In the genomic region with DNA sequence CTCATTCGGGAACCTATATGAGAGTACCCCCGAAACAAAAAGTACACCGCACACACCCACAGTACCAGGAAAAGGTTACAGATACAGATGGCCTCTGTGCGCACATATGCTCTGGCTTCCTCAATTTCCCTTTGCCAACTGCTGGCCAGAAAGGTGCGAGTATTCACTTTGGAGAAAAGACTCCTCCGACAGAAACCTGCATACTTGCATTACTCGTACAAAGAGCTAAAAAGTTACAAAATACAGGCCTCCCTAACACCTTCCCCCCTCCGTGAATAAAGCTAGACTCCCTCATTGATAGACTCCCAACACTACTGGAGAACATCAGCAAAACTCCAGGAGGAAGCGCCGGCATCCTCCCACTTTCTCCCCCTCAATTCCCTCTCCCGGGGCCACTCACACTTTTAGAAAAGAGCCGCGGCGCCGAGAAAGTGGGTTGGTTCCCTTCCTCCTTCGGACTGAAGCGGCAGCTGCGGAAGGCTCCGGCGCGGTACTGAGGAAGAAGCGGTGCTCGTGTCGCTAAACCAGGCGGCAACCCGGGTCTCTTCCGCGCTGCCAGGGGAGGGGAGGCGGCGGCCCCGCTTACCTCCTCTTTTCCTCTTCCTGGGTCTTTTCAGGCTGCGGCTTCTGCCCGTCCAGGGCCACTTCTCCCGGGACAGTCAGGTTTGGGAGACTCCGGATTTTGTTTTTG, we compare ENCODE assay signal across 8 cellular contexts. TPM values are rescaled to one million over a fixed set of nuclear protein-coding genes. Genes with fewer than 3 reads are reported as not detected.
DNase-seq lines count a peak whose midpoint lies in the region; ATAC-seq and TF ChIP-seq lines count a peak whose summit lies in the region.

No MANE protein-coding gene starts in this region.

- H3F3A ChIP-seq in PC-3 (ENCODE audit: low read length, unreplicated experiment), result no peaks in the 10 kb centered on the region

- H2AFZ ChIP-seq in PC-3 (ENCODE audit: low read length) (peak overlapping the region; percentile 6; the same call in 1 of the 2 replicates), trophoblast cell (ENCODE audit: insufficient read depth, low read length, poor library complexity) (peak overlapping the region; percentile 52)

- TF ChIP-seq CTCF in PC-3 (conservative IDR thresholded peaks at IDR 0.05; ENCODE audit: low read depth, low read length), result no peak

- peak overlapping the region; percentile 44 for H2AK5ac ChIP-seq in trophoblast cell (ENCODE audit: low read length)

- no peak overlapping the region for H2BK12ac ChIP-seq in trophoblast cell (ENCODE audit: low read length)

- DNase-seq in DMS79 treated with DMSO at 0.1 percent for 48 hours (lab: John Stamatoyannopoulos, UW), result peak; percentile 5
- no peak for DNase-seq in DMS79 (lab: John Stamatoyannopoulos, UW)
- no peak for DNase-seq in PC-3
- DNase-seq in activated gamma-delta T cell (lab: John Stamatoyannopoulos, UW), result peak; percentile 31
- DNase-seq in Right ventricle myocardium inferior (ENCODE audit: missing footprints), result peak; percentile 87
- DNase-seq in trophoblast cell, result peak; percentile 31 to 47

- peak overlapping the region; percentile 79 for H4K8ac ChIP-seq in trophoblast cell (ENCODE audit: low read depth, low read length)

- H3K9ac ChIP-seq in PC-3 (ENCODE audit: low read length) (peak overlapping the region; percentile 96), trophoblast cell (ENCODE audit: low read length) (peak overlapping the region; percentile 60)

- H4K20me1 ChIP-seq in PC-3 (ENCODE audit: low read length), result peaks cover 25% of the 10 kb centered on the region

- no peak overlapping the region for H4K91ac ChIP-seq in trophoblast cell (ENCODE audit: low read depth, low read length)

- H2BK5ac ChIP-seq in trophoblast cell (ENCODE audit: low read depth, low read length, poor library complexity), result peak overlapping the region; percentile 24

- intact Hi-C loops in PC-3 (cut with micrococcal nuclease) (no loop called here), Right ventricle myocardium inferior (cut with DNase I) (no loop called here)

- H3K79me2 ChIP-seq in PC-3 (ENCODE audit: low read length), result peaks cover 96% of the 10 kb centered on the region
- H3K79me2 ChIP-seq in trophoblast cell (ENCODE audit: control insufficient read depth, insufficient read depth, low read length, poor library complexity), result peaks cover 15% of the 10 kb centered on the region

- CTCF ChIA-PET in PC-3 (lab: Charles Lee), result no interaction called here

- peak overlapping the region; percentile 99 for H3K4me3 ChIP-seq in PC-3 (ENCODE audit: low read length)
- peak overlapping the region; percentile 94 for H3K4me3 ChIP-seq in trophoblast cell (ENCODE audit: low read depth, low read length)

- no peaks in the 10 kb centered on the region for H3K27me3 ChIP-seq in PC-3 (ENCODE audit: low read length)
- no peaks in the 10 kb centered on the region for H3K27me3 ChIP-seq in trophoblast cell (ENCODE audit: insufficient read depth, low read length)

- H3K27ac ChIP-seq in PC-3 (ENCODE audit: low read length) (no peak overlapping the region), trophoblast cell (ENCODE audit: low read depth, low read length) (no peak overlapping the region)

- ATAC-seq in PC-3, result no peak
- ATAC-seq in Right ventricle myocardium inferior, result no peak
- no peak for ATAC-seq in GM19467 (IDR thresholded peaks at IDR 0.05; ENCODE audit: unreplicated experiment)
- ATAC-seq in GM21619 (IDR thresholded peaks at IDR 0.05; ENCODE audit: unreplicated experiment), result no peak

- H3K4me1 ChIP-seq in PC-3 (ENCODE audit: insufficient read depth, low read length) (peaks cover 28% of the 10 kb centered on the region), trophoblast cell (ENCODE audit: control insufficient read depth in 1 of 2, insufficient read depth in 2 of 2, low read length in 2 of 2) (peaks cover 2% of the 10 kb centered on the region in 2 experiments)

- H3K9me3 ChIP-seq in PC-3 (ENCODE audit: low read length) (no peaks in the 10 kb centered on the region), trophoblast cell (ENCODE audit: insufficient read depth, low read depth, low read length) (no peaks in the 10 kb centered on the region)

- POLR2A ChIA-PET in PC-3 (lab: Charles Lee; ENCODE audit: unreplicated experiment), result no interaction called here

- H3K36me3 ChIP-seq in PC-3 (ENCODE audit: low read depth, low read length) (peaks cover 5% of the 10 kb centered on the region), trophoblast cell (ENCODE audit: control insufficient read depth in 1 of 2, insufficient read depth in 2 of 2, low read length in 2 of 2) (peaks cover 3% of the 10 kb centered on the region in 2 experiments)

- WGBS in trophoblast cell (ENCODE audit: extremely low coverage, insufficient coverage, insufficient read length), result no CpG with 5 or more reads among the region's 35 CpGs

- TSS peak; percentile 62 for BruUV-seq in PC-3 (replicated peaks; lab: Mats Ljungman, UMichigan)

- H3K79me1 ChIP-seq in trophoblast cell (ENCODE audit: low read length), result peaks cover 7% of the 10 kb centered on the region

- H3K9me2 ChIP-seq in PC-3 (replicated peaks; ENCODE audit: low read length), result no peaks in the 10 kb centered on the region

- no peak overlapping the region for H3K14ac ChIP-seq in trophoblast cell (ENCODE audit: low read length)

- no peak overlapping the region for H2BK120ac ChIP-seq in trophoblast cell (ENCODE audit: insufficient read depth, low read length, poor library complexity)

- H4K12ac ChIP-seq in trophoblast cell (ENCODE audit: low read depth, low read length), result peak overlapping the region; percentile 80

- H3K4me2 ChIP-seq in PC-3 (ENCODE audit: low read length) (peak overlapping the region; percentile 92), trophoblast cell (ENCODE audit: low read length) (peak overlapping the region; percentile 100)

- H3K18ac ChIP-seq in trophoblast cell (ENCODE audit: low read length), result no peak overlapping the region

- peak overlapping the region; percentile 85 for H3K4ac ChIP-seq in trophoblast cell (ENCODE audit: low read depth, low read length)

- H3K23ac ChIP-seq in trophoblast cell (ENCODE audit: low read length), result no peak overlapping the region

RNA-seq across cellular contexts. Expression of a gene that starts 1.2 kb away (rescaled TPM):
- total RNA-seq in PC-3 (2014; rRNA removed) (17.4 and 24.3 TPM in 2 replicates), Right ventricle myocardium inferior (55.9 TPM)
- polyA plus RNA-seq in trophoblast cell (2013), result 11.5 and 12.3 TPM in 2 replicates

Comparison
In these comparisons a context has a peak if more than half of its experiments do, and no peak if none do; other contexts are left out.
1. DNase-seq: peak in DMS79 treated with DMSO at 0.1 percent for 48 hours (single experiment), activated gamma-delta T cell (single experiment), Right ventricle myocardium inferior (single experiment) and trophoblast cell (2 of 2); none in DMS79 (single experiment) and PC-3 (single experiment).